Comparison of ENCODE assay signal across 16 cellular contexts in the genomic region with DNA sequence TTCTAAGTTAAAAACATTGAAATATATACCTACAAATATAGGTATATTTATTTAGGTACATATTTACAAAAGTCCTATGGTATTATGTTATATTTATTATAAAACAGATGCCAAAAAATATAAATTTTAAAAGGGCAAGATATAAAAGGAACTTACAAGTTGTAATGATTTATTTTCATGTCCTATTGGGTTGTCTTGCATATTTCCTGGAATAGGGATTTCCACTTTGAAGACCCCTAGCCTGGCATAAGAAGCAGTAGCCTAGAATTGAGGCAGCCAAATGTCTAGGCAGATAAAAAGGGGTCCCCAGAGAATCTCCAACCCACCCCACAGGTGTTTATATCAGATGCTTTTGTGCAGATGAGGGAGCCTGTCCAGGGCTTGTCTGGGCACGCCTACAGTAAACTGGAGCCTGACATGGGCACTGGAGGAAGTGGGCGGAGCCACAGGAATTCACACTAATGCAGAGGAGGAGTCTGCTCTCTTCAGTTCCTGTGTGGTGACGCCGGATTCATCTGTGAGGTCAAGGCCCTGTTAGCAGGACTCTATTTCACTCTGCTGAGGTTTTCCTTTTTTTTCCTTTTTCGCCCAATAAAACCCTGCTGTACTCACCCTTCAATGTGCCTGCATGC.
DNase-seq lines count a peak whose midpoint lies in the region; ATAC-seq, FAIRE-seq and TF ChIP-seq lines count a peak whose summit lies in the region.
"Had no signal": no experiment of that assay in that cellular context is flagged by ENCODE, and none has a peak within 500 bp of the region (broad histone marks: within the 10 kb centered on the region; RNA-seq: fewer than 3 reads in every experiment).

No MANE protein-coding gene starts in this region.

- no peak overlapping the region for H2AFZ ChIP-seq in keratinocyte (ENCODE audit: control insufficient read depth, low read length)

- peak overlapping the region; percentile 30 for H3K4me2 ChIP-seq in keratinocyte (ENCODE audit: control insufficient read depth, extremely low read depth, insufficient read depth, low read depth, low read length)

- H3K4me3 ChIP-seq in RWPE2 (ENCODE audit: severe bottlenecking) (no peak overlapping the region), keratinocyte (ENCODE audit: control insufficient read depth in 2 of 3, extremely low read depth in 1 of 3, insufficient read depth in 2 of 3, low read depth in 1 of 3, low read length in 3 of 3) (no peak overlapping the region)
- H3K4me3 ChIP-seq: Peyer's patch had no signal

- H3K79me2 ChIP-seq in keratinocyte (ENCODE audit: control insufficient read depth, insufficient read depth, low read length): no peaks in the 10 kb centered on the region

- peak; percentile 90 for FAIRE-seq in keratinocyte (lab: Jason Lieb, UNC)
- FAIRE-seq: G401.6 had no signal

- ATAC-seq in RWPE2 (ENCODE audit: low read depth) (no peak), HG03520 (IDR thresholded peaks at IDR 0.05; ENCODE audit: unreplicated experiment) (no peak)
- ATAC-seq: HCT116; stimulated activated memory B cell treated with anti-CD40 and anti-IgM and Interleukin-4, amounts not matched to agents 10 μg/mL and 1 μg/mL and 100 μg/mL, for 72 hours had no signal

- peaks cover 34% of the 10 kb centered on the region for H3K4me1 ChIP-seq in RWPE2 (ENCODE audit: insufficient read depth, poor library complexity, severe bottlenecking)
- H3K4me1 ChIP-seq in keratinocyte (ENCODE audit: control insufficient read depth, extremely low read depth, insufficient read depth, low read length): peaks cover 27% of the 10 kb centered on the region
- H3K4me1 ChIP-seq: Peyer's patch had no signal

- H3K9me1 ChIP-seq in keratinocyte (ENCODE audit: control insufficient read depth, extremely low read depth, insufficient read depth, low read length): no peaks in the 10 kb centered on the region

- H3K9ac ChIP-seq in keratinocyte (ENCODE audit: control insufficient read depth, extremely low read depth, insufficient read depth, low read length): no peak overlapping the region

- no peaks in the 10 kb centered on the region for H4K20me1 ChIP-seq in keratinocyte (ENCODE audit: control insufficient read depth, extremely low read depth, insufficient read depth, low read length)

- TF ChIP-seq CTCF in RWPE2 (IDR thresholded peaks at IDR 0.05; ENCODE audit: poor library complexity, severe bottlenecking) (no peak), keratinocyte (optimal IDR thresholded peaks at IDR 0.05 in 1 of 3, IDR thresholded peaks at IDR 0.05 in 1 of 3, conservative IDR thresholded peaks at IDR 0.05 in 1 of 3; ENCODE audit: extremely low read depth in 1 of 3, insufficient read depth in 2 of 3, low read length in 3 of 3) (no peak)

- H3K27ac ChIP-seq in RWPE2 (ENCODE audit: poor library complexity, severe bottlenecking) (peak overlapping the region; percentile 99), keratinocyte (ENCODE audit: control insufficient read depth, insufficient read depth, low read length) (peak overlapping the region; percentile 99)
- H3K27ac ChIP-seq: Peyer's patch had no signal

- dilution Hi-C loops in keratinocyte (cut with MboI; ENCODE audit: extremely low pct_ligation_motif_present, low sequenced_read_pairs): no loop called here

- H3K36me3 ChIP-seq in RWPE2 (ENCODE audit: low read depth) (no peaks in the 10 kb centered on the region), keratinocyte (ENCODE audit: control insufficient read depth in 2 of 2, extremely low read depth in 1 of 2, insufficient read depth in 2 of 2, low read length in 2 of 2) (no peaks in the 10 kb centered on the region)
- H3K36me3 ChIP-seq: Peyer's patch had no signal

- H3K9me3 ChIP-seq in RWPE2 (ENCODE audit: severe bottlenecking) (no peaks in the 10 kb centered on the region), keratinocyte (ENCODE audit: control insufficient read depth, low read depth, low read length) (peaks cover 2% of the 10 kb centered on the region)
- H3K9me3 ChIP-seq: Peyer's patch had no signal

- no peaks in the 10 kb centered on the region for H3K27me3 ChIP-seq in RWPE2 (ENCODE audit: insufficient read depth, poor library complexity, severe bottlenecking)
- no peaks in the 10 kb centered on the region for H3K27me3 ChIP-seq in keratinocyte (ENCODE audit: control insufficient read depth, extremely low read depth, insufficient read depth, low read length)
- H3K27me3 ChIP-seq: Peyer's patch had no signal

- peak; percentile 11 for DNase-seq in DMS153 (lab: John Stamatoyannopoulos, UW)
- no peak for DNase-seq in DMS153 treated with DMSO at 0.1 percent for 48 hours (lab: John Stamatoyannopoulos, UW; ENCODE audit: unreplicated experiment)
- DNase-seq in HT1080 (ENCODE audit: low read depth): peak; percentile 60
- peak; percentile 69 for DNase-seq in RWPE2 (ENCODE audit: low spot score)
- DNase-seq in keratinocyte (ENCODE audit: low read depth, low spot score): no peak
- no peak for DNase-seq in NCI-H1092 treated with DMSO at 0.1 percent for 48 hours (lab: John Stamatoyannopoulos, UW)
- DNase-seq in occipital lobe (lab: John Stamatoyannopoulos, UW): no peak
- DNase-seq: 8988T; activated CD4-positive, CD25-positive, alpha-beta regulatory T cell treated with anti-CD3 and anti-CD28 coated beads, Interleukin-2, amount 50 U/mL, for 72 hours; activated gamma-delta T cell treated with Interleukin-2 at 50 U/mL for 16 hours; NCI-H1694; Peyer's patch had no signal

Comparison
In these comparisons a context has a peak if more than half of its experiments do, and no peak if none do; other contexts are left out.
1. DNase-seq: peak in DMS153 (single experiment), HT1080 (single experiment) and RWPE2 (single experiment); none in DMS153 treated with DMSO at 0.1 percent for 48 hours (single experiment), keratinocyte (single experiment), NCI-H1092 treated with DMSO at 0.1 percent for 48 hours (single experiment) and occipital lobe (single experiment).